In genomic region chr16:8877894-8878522, GRCh38 we compare ENCODE assay signal across 1 cellular context.
TF ChIP-seq lines count a peak whose summit lies in the region.

No MANE protein-coding gene starts in this region.

TF ChIP-seq in A549, 52 proteins besides CTCF, POLR2A, EP300 and RAD21 (continued from another document):
- TF ChIP-seq, protein P1, sequence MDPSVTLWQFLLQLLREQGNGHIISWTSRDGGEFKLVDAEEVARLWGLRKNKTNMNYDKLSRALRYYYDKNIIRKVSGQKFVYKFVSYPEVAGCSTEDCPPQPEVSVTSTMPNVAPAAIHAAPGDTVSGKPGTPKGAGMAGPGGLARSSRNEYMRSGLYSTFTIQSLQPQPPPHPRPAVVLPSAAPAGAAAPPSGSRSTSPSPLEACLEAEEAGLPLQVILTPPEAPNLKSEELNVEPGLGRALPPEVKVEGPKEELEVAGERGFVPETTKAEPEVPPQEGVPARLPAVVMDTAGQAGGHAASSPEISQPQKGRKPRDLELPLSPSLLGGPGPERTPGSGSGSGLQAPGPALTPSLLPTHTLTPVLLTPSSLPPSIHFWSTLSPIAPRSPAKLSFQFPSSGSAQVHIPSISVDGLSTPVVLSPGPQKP (IDR thresholded peaks at IDR 0.05; ENCODE audit: low read depth, low read length): no peak
- TF ChIP-seq ZFP36 (IDR thresholded peaks at IDR 0.05; ENCODE audit: borderline replicate concordance, partially characterized antibody) (peak; percentile 73), ESRRA (IDR thresholded peaks at IDR 0.05; ENCODE audit: borderline replicate concordance, low read length) (no peak)
